ENCODE assay signal across 8 cellular contexts in the genomic region with DNA sequence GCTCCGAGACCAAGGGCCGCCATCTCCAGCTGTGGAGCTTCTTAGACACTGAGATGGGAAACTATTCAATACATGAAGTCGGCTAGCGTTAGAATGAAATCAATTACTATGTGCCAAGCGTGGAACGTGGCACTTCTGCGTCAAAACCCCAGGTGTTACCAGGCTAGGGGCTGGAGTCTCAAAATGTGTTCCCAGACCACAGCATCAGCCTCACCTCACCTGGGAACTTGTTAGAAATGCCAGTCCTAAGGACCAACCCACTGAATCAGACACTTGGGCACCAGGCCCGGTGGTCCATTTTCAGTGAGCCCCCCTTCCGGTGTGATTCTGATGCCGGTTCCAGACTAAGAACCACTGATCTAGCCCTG. TPM values are rescaled to one million over a fixed set of nuclear protein-coding genes. Genes with fewer than 3 reads are reported as not detected.
DNase-seq lines count a peak whose midpoint lies in the region; ATAC-seq and TF ChIP-seq lines count a peak whose summit lies in the region.

No MANE protein-coding gene starts in this region.

- peak overlapping the region; percentile 74 for H3K4me2 ChIP-seq in GM23248 (ENCODE audit: unreplicated experiment)

- H3K27ac ChIP-seq in GM23248 (peak overlapping the region; percentile 99), WERI-Rb-1 (peak overlapping the region; percentile 100)

- TF ChIP-seq CTCF in WERI-Rb-1 (IDR thresholded peaks at IDR 0.05; ENCODE audit: low read depth, low read length): no peak
- TF ChIP-seq CTCF in foreskin fibroblast (IDR thresholded peaks at IDR 0.05; ENCODE audit: low read depth, low read length): no peak

- H3K4me3 ChIP-seq in GM23248: peak overlapping the region; percentile 80
- H3K4me3 ChIP-seq in WERI-Rb-1 (ENCODE audit: low read depth, low read length): peak overlapping the region; percentile 35
- peak overlapping the region; percentile 51 to 66 for H3K4me3 ChIP-seq in foreskin fibroblast (ENCODE audit: low read depth in 1 of 2, low read length in 2 of 2)
- H3K4me3 ChIP-seq in skeletal muscle cell (ENCODE audit: low read depth, low read length): peak overlapping the region; percentile 33

- H2AFZ ChIP-seq in GM23248: no peak overlapping the region

- peaks cover 42% of the 10 kb centered on the region for H3F3A ChIP-seq in GM23248 (ENCODE audit: insufficient read depth)

- no peaks in the 10 kb centered on the region for H3K36me3 ChIP-seq in GM23248 (ENCODE audit: low read depth)
- H3K36me3 ChIP-seq in WERI-Rb-1: peaks cover 30% of the 10 kb centered on the region

- ATAC-seq in GM19463 (IDR thresholded peaks at IDR 0.05; ENCODE audit: unreplicated experiment): no peak

- H3K79me2 ChIP-seq in GM23248 (ENCODE audit: insufficient read depth): peaks cover 56% of the 10 kb centered on the region

- peak overlapping the region; percentile 99 for H3K9ac ChIP-seq in GM23248

- no peaks in the 10 kb centered on the region for H4K20me1 ChIP-seq in GM23248 (ENCODE audit: insufficient read depth)

- H3K9me2 ChIP-seq in GM23248 (ENCODE audit: insufficient read depth): no peaks in the 10 kb centered on the region

- DNase-seq in GM23248 (peak; percentile 18), WERI-Rb-1 (no peak), foreskin fibroblast (no peak), skeletal muscle cell (ENCODE audit: low read depth) (no peak), NCI-H69 (lab: John Stamatoyannopoulos, UW) (no peak), NCI-H1092 treated with DMSO at 0.1 percent for 48 hours (lab: John Stamatoyannopoulos, UW) (no peak), NCI-H2029 (lab: John Stamatoyannopoulos, UW) (no peak)

- in situ Hi-C loops in GM23248 (cut with MboI): no loop called here

- H3K27me3 ChIP-seq in GM23248 (replicated peaks; ENCODE audit: insufficient read depth): no peaks in the 10 kb centered on the region
- no peaks in the 10 kb centered on the region for H3K27me3 ChIP-seq in WERI-Rb-1 (ENCODE audit: insufficient read depth, low read depth, severe bottlenecking)

- H3K9me3 ChIP-seq in GM23248 (ENCODE audit: low read depth): no peaks in the 10 kb centered on the region
- H3K9me3 ChIP-seq in WERI-Rb-1 (ENCODE audit: severe bottlenecking): no peaks in the 10 kb centered on the region

- 32 to 35% methylated on average over 10 of the region's 10 CpGs for WGBS in GM23248 (ENCODE audit: low coverage in 1 of 2, low lambda C conversion rate in 2 of 2, missing lambda C conversion rate in 2 of 2), 2 experiments

- peaks cover 43% of the 10 kb centered on the region for H3K4me1 ChIP-seq in GM23248 (ENCODE audit: insufficient read depth)

RNA-seq across cellular contexts. Expression of a gene that starts 5.0 kb away (rescaled TPM):
- 2.0 and 2.7 TPM in 2 replicates for total RNA-seq in GM23248 (2014; rRNA removed; shearing (Covaris generic))
- polyA plus RNA-seq in GM23248 (2016; fragmentation: Nextera tagmentation; extraction: Ambion mirVana): 1.7 and 2.0 TPM in 2 replicates

RNA-seq across cellular contexts. Expression of a gene that starts 5.3 kb away (rescaled TPM):
- total RNA-seq in GM23248 (2014; rRNA removed; shearing (Covaris generic)): 6.7 and 8.2 TPM in 2 replicates
- polyA plus RNA-seq in GM23248 (2016; fragmentation: Nextera tagmentation; extraction: Ambion mirVana): 1.5 and 2.4 TPM in 2 replicates

RNA-seq across cellular contexts. Expression of a gene that starts 59.9 kb away (rescaled TPM):
- total RNA-seq in GM23248 (2014; rRNA removed; shearing (Covaris generic)): not detected in 2 replicates
- not detected in 2 replicates for polyA plus RNA-seq in GM23248 (2016; fragmentation: Nextera tagmentation; extraction: Ambion mirVana)
